ENCODE assay signal across 11 cellular contexts in the genomic region with DNA sequence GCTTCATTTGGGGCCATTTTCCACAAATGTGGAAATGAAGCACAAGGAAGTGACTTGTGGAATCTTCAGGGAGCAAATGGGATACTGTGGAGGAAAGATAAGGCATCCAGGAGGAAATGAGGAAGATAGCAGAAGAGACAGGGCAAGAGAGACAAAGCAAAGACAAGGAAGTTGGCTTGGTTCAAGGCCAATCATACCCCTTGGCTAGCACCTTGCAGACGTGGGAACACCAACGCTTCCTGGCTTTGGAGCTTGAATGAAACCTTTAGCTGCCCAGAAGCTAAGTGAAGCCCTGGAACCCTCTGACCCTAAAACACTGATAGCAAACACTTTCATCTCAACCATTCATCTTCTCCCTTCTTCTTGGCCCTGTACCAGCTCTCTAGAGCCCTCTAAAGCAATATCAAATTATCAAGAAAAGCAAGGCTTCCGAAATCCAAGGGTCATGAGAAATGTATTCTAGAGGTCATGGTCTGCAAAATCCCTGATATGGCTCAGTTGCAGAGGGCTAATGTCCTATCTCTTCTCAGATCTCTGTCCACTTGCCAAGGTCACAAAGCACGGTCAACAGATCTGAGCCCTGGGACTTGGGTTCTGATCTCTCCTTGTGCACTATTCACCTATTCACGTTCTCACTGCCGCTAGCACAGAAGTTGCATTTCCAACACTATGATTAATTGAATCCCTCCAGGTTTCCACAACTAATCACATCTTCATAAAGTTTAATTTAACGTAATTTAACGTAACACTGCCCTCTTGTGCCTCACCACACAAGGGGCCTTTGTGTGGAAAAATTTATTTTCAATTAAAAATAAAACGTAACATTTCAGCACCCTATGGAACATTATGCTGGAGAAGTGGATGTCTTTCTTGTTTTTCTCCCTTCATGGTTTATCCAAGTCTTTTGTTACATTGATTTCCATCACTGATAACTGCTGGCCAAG.
DNase-seq lines count a peak whose midpoint lies in the region; ATAC-seq, FAIRE-seq and TF ChIP-seq lines count a peak whose summit lies in the region.
"Had no signal": no experiment of that assay in that cellular context is flagged by ENCODE, and none has a peak within 500 bp of the region (broad histone marks: within the 10 kb centered on the region; RNA-seq: fewer than 3 reads in every experiment).

No MANE protein-coding gene starts in this region.

- H3K9me3 Mint-ChIP-seq in brain = peaks cover 0 to 5% (median 0%) of the 10 kb centered on the region in 5 experiments
- peaks cover 8% of the 10 kb centered on the region for H3K9me3 Mint-ChIP-seq in activated CD4-positive, alpha-beta memory T cell treated with anti-CD3 and anti-CD28 coated beads, Interleukin-2, amount 10 ng/mL, durations not matched to agents 7 days and 5 days

- H3K4me3 ChIP-seq in kidney (ENCODE audit: low read length in 2 of 2) (no peak overlapping the region), thyroid gland (replicated peaks in 1 of 3) (no peak overlapping the region)
- H3K4me3 ChIP-seq: pancreas had no signal

- TF ChIP-seq CTCF in LNCAP (IDR thresholded peaks at IDR 0.05) (peak; percentile 29; the same call in 1 of the 2 replicates), brain (conservative IDR thresholded peaks at IDR 0.05) (peak; percentile 71 to 73), kidney (IDR thresholded peaks at IDR 0.05; ENCODE audit: borderline replicate concordance, extremely low read depth, insufficient read depth) (peak; percentile 37), thyroid gland (IDR thresholded peaks at IDR 0.05) (peak in 4 of 6 experiments; percentile 32 to 41 (median 36))

- no peak overlapping the region for H3K4me3 Mint-ChIP-seq in brain
- no peak overlapping the region for H3K4me3 Mint-ChIP-seq in activated CD4-positive, alpha-beta memory T cell treated with anti-CD3 and anti-CD28 coated beads, Interleukin-2, amount 10 ng/mL, durations not matched to agents 7 days and 5 days

- no peaks in the 10 kb centered on the region for H3K27me3 ChIP-seq in thyroid gland
- H3K27me3 ChIP-seq: pancreas had no signal

- H3K27ac Mint-ChIP-seq in brain = peak overlapping the region in 1 of 5 experiments; percentile 6
- no peak overlapping the region for H3K27ac Mint-ChIP-seq in activated CD4-positive, alpha-beta memory T cell treated with anti-CD3 and anti-CD28 coated beads, Interleukin-2, amount 10 ng/mL, durations not matched to agents 7 days and 5 days

- WGBS in thyroid gland, 2 donors = 69% methylated on average over 9 of the region's 9 CpGs

- H3K27me3 Mint-ChIP-seq in brain = peaks cover 6% of the 10 kb centered on the region
- no peaks in the 10 kb centered on the region for H3K27me3 Mint-ChIP-seq in activated CD4-positive, alpha-beta memory T cell treated with anti-CD3 and anti-CD28 coated beads, Interleukin-2, amount 10 ng/mL, durations not matched to agents 7 days and 5 days

- H3K36me3 ChIP-seq in kidney (ENCODE audit: control insufficient read depth in 1 of 2, insufficient read depth in 2 of 2, low read length in 2 of 2) = no peaks in the 10 kb centered on the region
- H3K36me3 ChIP-seq in thyroid gland = no peaks in the 10 kb centered on the region
- H3K36me3 ChIP-seq: pancreas had no signal

- ATAC-seq in GM19328 (IDR thresholded peaks at IDR 0.05; ENCODE audit: unreplicated experiment) = no peak

- no peak overlapping the region for H3K27ac ChIP-seq in kidney (ENCODE audit: low read depth in 2 of 2, low read length in 2 of 2)
- H3K27ac ChIP-seq in thyroid gland = no peak overlapping the region
- H3K27ac ChIP-seq: pancreas had no signal

- H3K9ac ChIP-seq in kidney (ENCODE audit: low read length in 2 of 2) = no peak overlapping the region

- H3K4me1 Mint-ChIP-seq in brain = peaks cover 16% of the 10 kb centered on the region
- H3K4me1 Mint-ChIP-seq in activated CD4-positive, alpha-beta memory T cell treated with anti-CD3 and anti-CD28 coated beads, Interleukin-2, amount 10 ng/mL, durations not matched to agents 7 days and 5 days = no peaks in the 10 kb centered on the region

- CTCF ChIA-PET in activated CD4-positive, alpha-beta memory T cell treated with anti-CD3 and anti-CD28 coated beads, Interleukin-2, amount 10 ng/mL, durations not matched to agents 7 days and 5 days (lab: Charles Lee) = no interaction called here

- H3K4me1 ChIP-seq in kidney (ENCODE audit: control insufficient read depth in 1 of 2, insufficient read depth in 1 of 2, low read depth in 1 of 2, low read length in 2 of 2) (peaks cover 0 to 2% of the 10 kb centered on the region in 2 donors), thyroid gland (no peaks in the 10 kb centered on the region)
- H3K4me1 ChIP-seq: pancreas had no signal

- no peak for FAIRE-seq in kidney (lab: Jason Lieb, UNC)
- FAIRE-seq: pancreas had no signal

- TF ChIP-seq POLR2A in thyroid gland (IDR thresholded peaks at IDR 0.05) = no peak

- POLR2A ChIA-PET in activated CD4-positive, alpha-beta memory T cell treated with anti-CD3 and anti-CD28 coated beads, Interleukin-2, amount 10 ng/mL, durations not matched to agents 7 days and 5 days (lab: Charles Lee) = no interaction called here

- intact Hi-C loops in kidney (cut with DNase I) = no loop called here
- intact Hi-C loops in thyroid gland (cut with DNase I) = loop anchor here (10.0 kb wide), 1 partner anchor 711 kb away; no protein-coding TSS in a partner anchor

- DNase-seq in kidney = no peak
- DNase-seq in thyroid gland = no peak
- DNase-seq in NCI-H82 treated with DMSO at 0.1 percent for 48 hours (lab: John Stamatoyannopoulos, UW; ENCODE audit: unreplicated experiment) = no peak
- DNase-seq in activated CD4-positive, alpha-beta memory T cell treated with anti-CD3 and anti-CD28 coated beads, Interleukin-2, amount 10 ng/mL, durations not matched to agents 7 days and 5 days = no peak
- DNase-seq: glutamatergic neuron, NCI-H2107, pancreas, T-helper 2 cell had no signal

- H3K9me3 ChIP-seq in kidney (ENCODE audit: control insufficient read depth in 1 of 2, low read length in 2 of 2) (no peaks in the 10 kb centered on the region), thyroid gland (no peaks in the 10 kb centered on the region)
- H3K9me3 ChIP-seq: pancreas had no signal

- H3K36me3 Mint-ChIP-seq in brain = no peaks in the 10 kb centered on the region
- H3K36me3 Mint-ChIP-seq in activated CD4-positive, alpha-beta memory T cell treated with anti-CD3 and anti-CD28 coated beads, Interleukin-2, amount 10 ng/mL, durations not matched to agents 7 days and 5 days (ENCODE audit: low read depth) = no peaks in the 10 kb centered on the region
